In genomic region chr5:140401362-140402257, GRCh38 we compare ENCODE assay signal across 8 cellular contexts. TPM values are rescaled to one million over a fixed set of nuclear protein-coding genes. Genes with fewer than 3 reads are reported as not detected.
DNase-seq lines count a peak whose midpoint lies in the region; ATAC-seq, FAIRE-seq and TF ChIP-seq lines count a peak whose summit lies in the region.

Gene ANKHD1, plus strand, starts transcription at chr5:140401833. Its CDS starts 135 bp downstream, at chr5:140401968.

- peaks cover 29% of the 10 kb centered on the region for H3K4me1 ChIP-seq in keratinocyte (ENCODE audit: control insufficient read depth, extremely low read depth, insufficient read depth, low read length)

- H3K36me3 ChIP-seq in keratinocyte (ENCODE audit: control insufficient read depth in 2 of 2, extremely low read depth in 1 of 2, insufficient read depth in 2 of 2, low read length in 2 of 2): no peaks in the 10 kb centered on the region

- dilution Hi-C loops in keratinocyte (cut with MboI; ENCODE audit: extremely low pct_ligation_motif_present, low sequenced_read_pairs): no loop called here

- no peaks in the 10 kb centered on the region for H3K27me3 ChIP-seq in keratinocyte (ENCODE audit: control insufficient read depth, extremely low read depth, insufficient read depth, low read length)

- peak within 1 kb of the TSS; percentile 79 for H3K4me2 ChIP-seq in keratinocyte (ENCODE audit: control insufficient read depth, extremely low read depth, insufficient read depth, low read depth, low read length)

- peak within 1 kb of the TSS; percentile 87 for H3K27ac ChIP-seq in keratinocyte (ENCODE audit: control insufficient read depth, insufficient read depth, low read length)

- peak; percentile 83 for ATAC-seq in GM19043 (IDR thresholded peaks at IDR 0.05; ENCODE audit: low read depth, unreplicated experiment)
- peak; percentile 88 for ATAC-seq in HG03378 (IDR thresholded peaks at IDR 0.05; ENCODE audit: unreplicated experiment)

- H3K9me1 ChIP-seq in keratinocyte (ENCODE audit: control insufficient read depth, extremely low read depth, insufficient read depth, low read length): no peaks in the 10 kb centered on the region

- H3K4me3 ChIP-seq in AG10803 (ENCODE audit: low read length) (peak within 1 kb of the TSS; percentile 99), keratinocyte (ENCODE audit: control insufficient read depth in 2 of 3, extremely low read depth in 1 of 3, insufficient read depth in 2 of 3, low read depth in 1 of 3, low read length in 3 of 3) (peak within 1 kb of the TSS; percentile 94 to 99 (median 99))

- peaks cover 8% of the 10 kb centered on the region for H4K20me1 ChIP-seq in keratinocyte (ENCODE audit: control insufficient read depth, extremely low read depth, insufficient read depth, low read length)

- H3K79me2 ChIP-seq in keratinocyte (ENCODE audit: control insufficient read depth, insufficient read depth, low read length): peaks cover 50% of the 10 kb centered on the region

- peak; percentile 73 for FAIRE-seq in keratinocyte (lab: Jason Lieb, UNC)

- DNase-seq in AG10803 (ENCODE audit: low read depth) (peak; percentile 100), NCI-H460 (ENCODE audit: extremely low read depth, low read depth) (peak; percentile 100), cerebellum (ENCODE audit: low spot score) (peak; percentile 97), keratinocyte (ENCODE audit: low read depth, low spot score) (peak; percentile 97)
- peak; percentile 91 for DNase-seq in activated CD4-positive, CD25-positive, alpha-beta regulatory T cell treated with anti-CD3 and anti-CD28 coated beads, Interleukin-2, amount 50 U/mL, for 72 hours
- peak; percentile 97 for DNase-seq in stimulated activated CD4-positive, alpha-beta T cell treated with anti-CD3 and anti-CD28 coated beads, Interleukin-15, amount 100 ng/mL, for 24 hours

- TF ChIP-seq CTCF in AG10803 (conservative IDR thresholded peaks at IDR 0.05; ENCODE audit: low read length) (no peak), keratinocyte (optimal IDR thresholded peaks at IDR 0.05 in 1 of 3, IDR thresholded peaks at IDR 0.05 in 1 of 3, conservative IDR thresholded peaks at IDR 0.05 in 1 of 3; ENCODE audit: extremely low read depth in 1 of 3, insufficient read depth in 2 of 3, low read length in 3 of 3) (no peak)

- H3K9me3 ChIP-seq in keratinocyte (ENCODE audit: control insufficient read depth, low read depth, low read length): no peaks in the 10 kb centered on the region

- peak within 1 kb of the TSS; percentile 100 for H2AFZ ChIP-seq in keratinocyte (ENCODE audit: control insufficient read depth, low read length)

- H3K9ac ChIP-seq in keratinocyte (ENCODE audit: control insufficient read depth, extremely low read depth, insufficient read depth, low read length): peak within 1 kb of the TSS; percentile 94

RNA-seq across cellular contexts. Expression of gene ANKHD1, which starts in this region (rescaled TPM):
- 47.5 and 59.7 TPM in 2 replicates for total RNA-seq in NCI-H460 (2014; rRNA removed; shearing (Covaris generic))
- 44.3 and 76.0 TPM in 2 replicates for polyA plus RNA-seq in NCI-H460 (2014; cell fraction: nucleus; rRNA removed)
- total RNA-seq in cerebellum: 152 TPM
- polyA plus RNA-seq in keratinocyte: 39.5 to 65.9 TPM (median 54.3 TPM) in 3 replicates
- 179 TPM for polyA plus RNA-seq in keratinocyte (2011; ENCODE audit: low read depth)
- 20.3 and 36.1 TPM in 2 replicates for polyA plus RNA-seq in keratinocyte (2011; cell fraction: cytosol; rRNA removed)
- 95.3 and 112 TPM in 2 replicates for polyA plus RNA-seq in keratinocyte (2011; cell fraction: nucleus; rRNA removed)
- polyA plus RNA-seq in keratinocyte (2012; ENCODE audit: low replicate concordance): 40.4 and 64.5 TPM in 2 replicates
- 59.5 to 110 TPM (median 78.3 TPM) in 3 replicates for polyA minus RNA-seq in keratinocyte
- polyA minus RNA-seq in keratinocyte (2011; cell fraction: cytosol; rRNA and poly(A)+ RNA removed): 22.4 TPM
- 82.0 and 150 TPM in 2 replicates for polyA minus RNA-seq in keratinocyte (2011; cell fraction: nucleus; rRNA and poly(A)+ RNA removed)

Comparison
In these comparisons a context has a peak if more than half of its experiments do, and no peak if none do; other contexts are left out.
1. Peak in every context shown above with its lines: DNase-seq, ATAC-seq, H3K4me3 ChIP-seq and H3K27ac ChIP-seq.